Comparison of ENCODE assay signal across 1 cellular context in the genomic region with DNA sequence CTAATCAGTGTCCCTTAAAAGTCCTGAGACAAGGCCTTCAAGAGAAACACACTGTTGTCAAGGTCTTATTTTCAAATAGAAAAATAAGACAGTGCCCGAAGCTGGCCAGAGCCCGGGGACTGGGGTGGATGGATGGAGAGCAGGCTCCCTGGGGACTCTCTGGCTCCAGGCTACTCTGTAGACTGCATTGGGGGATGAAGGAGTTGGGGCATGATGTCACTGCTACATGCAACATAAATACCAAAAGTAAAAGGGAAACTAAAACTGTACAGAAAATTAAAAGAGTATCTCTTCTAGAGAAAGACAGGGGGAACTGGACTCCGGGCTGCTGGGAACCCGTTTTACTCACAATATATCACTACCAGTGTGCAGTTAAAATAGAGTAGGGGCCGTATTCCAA.
TF ChIP-seq lines count a peak whose summit lies in the region.

No MANE protein-coding gene starts in this region.

TF ChIP-seq in SK-N-SH, 30 proteins besides CTCF, POLR2A, EP300 and RAD21 (continued from another document):
- TF ChIP-seq, protein P1, sequence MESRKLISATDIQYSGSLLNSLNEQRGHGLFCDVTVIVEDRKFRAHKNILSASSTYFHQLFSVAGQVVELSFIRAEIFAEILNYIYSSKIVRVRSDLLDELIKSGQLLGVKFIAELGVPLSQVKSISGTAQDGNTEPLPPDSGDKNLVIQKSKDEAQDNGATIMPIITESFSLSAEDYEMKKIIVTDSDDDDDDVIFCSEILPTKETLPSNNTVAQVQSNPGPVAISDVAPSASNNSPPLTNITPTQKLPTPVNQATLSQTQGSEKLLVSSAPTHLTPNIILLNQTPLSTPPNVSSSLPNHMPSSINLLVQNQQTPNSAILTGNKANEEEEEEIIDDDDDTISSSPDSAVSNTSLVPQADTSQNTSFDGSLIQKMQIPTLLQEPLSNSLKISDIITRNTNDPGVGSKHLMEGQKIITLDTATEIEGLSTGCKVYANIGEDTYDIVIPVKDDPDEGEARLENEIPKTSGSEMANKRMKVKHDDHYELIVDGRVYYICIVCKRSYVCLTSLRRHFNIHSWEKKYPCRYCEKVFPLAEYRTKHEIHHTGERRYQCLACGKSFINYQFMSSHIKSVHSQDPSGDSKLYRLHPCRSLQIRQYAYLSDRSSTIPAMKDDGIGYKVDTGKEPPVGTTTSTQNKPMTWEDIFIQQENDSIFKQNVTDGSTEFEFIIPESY (IDR thresholded peaks at IDR 0.05; ENCODE audit: borderline replicate concordance, low read depth), result no peak
- no peak for TF ChIP-seq SIN3A (IDR thresholded peaks at IDR 0.05; ENCODE audit: borderline replicate concordance, low read depth, low read length)
- TF ChIP-seq RCOR1 (IDR thresholded peaks at IDR 0.05; ENCODE audit: low read length), result no peak
